ENCODE assay signal across 3 cellular contexts in the genomic region with DNA sequence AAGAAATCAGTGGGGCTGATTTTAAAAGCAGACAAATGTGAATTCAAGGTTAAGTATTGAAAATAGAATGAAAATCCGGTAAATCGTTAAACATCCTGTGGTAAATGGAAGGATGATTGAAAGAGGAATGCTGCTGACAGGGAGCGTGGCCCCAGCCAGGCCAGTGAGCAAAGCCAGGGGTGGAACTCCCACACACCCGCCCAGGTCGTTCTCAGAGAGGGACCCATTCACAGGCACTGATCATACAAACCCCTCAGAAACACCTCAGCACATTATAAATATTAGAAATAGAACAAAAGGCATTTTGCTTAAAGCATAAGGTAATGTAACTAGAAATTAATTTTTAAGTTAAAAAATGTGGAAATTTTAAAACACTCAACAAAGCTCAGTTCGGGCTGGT. TPM values are rescaled to one million over a fixed set of nuclear protein-coding genes. Genes with fewer than 3 reads are reported as not detected.
"Had no signal": no experiment of that assay in that cellular context is flagged by ENCODE, and none has a peak within 500 bp of the region (broad histone marks: within the 10 kb centered on the region; RNA-seq: fewer than 3 reads in every experiment).

No MANE protein-coding gene starts in this region.

RNA-seq across cellular contexts. Expression of gene CHRFAM7A, which starts 38.3 kb away (rescaled TPM):
- total RNA-seq: epithelial cell of proximal tubule, esophagus mucosa had no signal

RNA-seq across cellular contexts. Expression of gene GOLGA8R, which starts 59.0 kb away (rescaled TPM):
- total RNA-seq: epithelial cell of proximal tubule had no signal
- polyA plus RNA-seq: foreskin keratinocyte had no signal
